ENCODE assay signal across 30 cellular contexts in the genomic region with DNA sequence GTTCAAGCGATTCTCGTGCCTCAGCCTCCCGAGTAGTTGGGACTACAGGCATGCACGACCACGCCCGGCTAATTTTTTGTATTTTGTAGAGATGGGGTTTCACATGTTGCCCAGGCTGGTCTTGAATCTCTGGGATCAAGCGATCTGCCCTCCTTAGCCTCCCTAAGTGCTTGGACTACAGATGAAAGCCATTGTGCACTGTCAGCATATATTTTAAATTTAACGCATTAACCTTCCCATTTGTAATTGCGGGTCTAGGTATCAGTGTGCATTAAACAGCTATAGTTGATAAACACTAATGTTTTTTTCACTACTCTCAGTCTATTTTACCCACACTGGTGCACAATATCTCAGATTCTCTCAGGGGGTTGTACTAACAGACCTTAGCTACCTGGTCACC.
"Had no signal": no experiment of that assay in that cellular context is flagged by ENCODE, and none has a peak within 500 bp of the region (broad histone marks: within the 10 kb centered on the region; RNA-seq: fewer than 3 reads in every experiment).

No MANE protein-coding gene starts in this region.

- ATAC-seq: naive thymus-derived CD8-positive, alpha-beta T cell; natural killer cell treated with Interleukin-12 subunit alpha and Interleukin-12 subunit beta and Interleukin-15 and Interleukin-18, amount 100 ng/mL, for 72 hours; psoas muscle; right cardiac atrium; sciatic nerve; stimulated activated memory B cell treated with anti-CD40 and anti-IgM and Interleukin-4, amounts not matched to agents 10 μg/mL and 1 μg/mL and 100 μg/mL, for 72 hours; stimulated activated naive CD8-positive, alpha-beta T cell treated with anti-CD3 and anti-CD28 coated beads, Interleukin-15, amount 100 ng/mL, for 72 hours; stimulated activated naive CD8-positive, alpha-beta T cell treated with anti-CD3 and anti-CD28 coated beads, Interleukin-15, Interleukin-2, amounts not matched to agents 100 U/mL and 50 U/mL, for 24 hours had no signal

- H3K79me2 ChIP-seq: parathyroid adenoma had no signal

- H3K4me3 ChIP-seq: ovary, psoas muscle, skin epidermis, smooth muscle cell, spleen, suprapubic skin, testis, tibial artery, transverse colon, vagina had no signal

- H3K4me1 ChIP-seq: parathyroid adenoma, psoas muscle, spleen, suprapubic skin, testis, tibial artery, transverse colon, vagina had no signal

- DNase-seq: naive thymus-derived CD8-positive, alpha-beta T cell; nephron progenitor cell; nucleus accumbens; ovary; posterior cingulate gyrus; psoas muscle; right cardiac atrium; spleen; stimulated activated CD4-positive, alpha-beta T cell treated with anti-CD3 and anti-CD28 coated beads, Interleukin-12 subunit alpha, Interleukin-12 subunit beta, amount 100 ng/mL, for 4 hours; stimulated activated CD4-positive, alpha-beta T cell treated with anti-CD3 and anti-CD28 coated beads, Interleukin-1b, Interleukin-23, amount 100 ng/mL, for 48 hours; stimulated activated CD4-positive, alpha-beta T cell treated with anti-CD3 and anti-CD28 coated beads, Interleukin-4, amount 100 ng/mL, for 1 hour; stimulated activated CD4-positive, alpha-beta T cell treated with anti-CD3 and anti-CD28 coated beads, Interleukin-4, amount 100 ng/mL, for 4 hours; stimulated activated CD8-positive, alpha-beta memory T cell treated with anti-CD3 and anti-CD28 coated beads, Interleukin-4, amount 100 ng/mL, for 48 hours; stimulated activated naive CD4-positive, alpha-beta T cell; stimulated activated naive CD8-positive, alpha-beta T cell treated with anti-CD3 and anti-CD28 coated beads, Interleukin-15, amount 100 ng/mL, for 72 hours; stimulated activated naive CD8-positive, alpha-beta T cell treated with anti-CD3 and anti-CD28 coated beads, Interleukin-15, Interleukin-2, amounts not matched to agents 100 U/mL and 50 U/mL, for 24 hours; substantia nigra; testis; tibial artery; transverse colon had no signal

- H3K9ac ChIP-seq: parathyroid adenoma had no signal

- H3K4me2 ChIP-seq: smooth muscle cell had no signal

- FAIRE-seq: urothelium cell line had no signal

- H3K9me3 ChIP-seq: neutrophil, ovary, psoas muscle, spleen, suprapubic skin, testis, tibial artery, transverse colon, vagina had no signal

- H3K36me3 ChIP-seq: neutrophil, ovary, spleen, suprapubic skin, tibial artery, transverse colon, vagina had no signal

- H3K27ac ChIP-seq: neutrophil, ovary, parathyroid adenoma, psoas muscle, skin epidermis, spleen, suprapubic skin, testis, tibial artery, transverse colon, vagina had no signal

- H3K27me3 ChIP-seq: neutrophil, ovary, spleen, suprapubic skin, testis, tibial artery, transverse colon, vagina had no signal

- H2AFZ ChIP-seq: parathyroid adenoma had no signal
